Comparison of ENCODE assay signal across 25 cellular contexts in genomic region chr7:91512958-91513357, GRCh38.
A peak's percentile ranks its signal among the peaks of the same experiment; 100 is the strongest.
DNase-seq lines count a peak whose midpoint lies in the region; ATAC-seq lines count a peak whose summit lies in the region.
"Had no signal": no experiment of that assay in that cellular context is flagged by ENCODE, and none has a peak within 500 bp of the region (broad histone marks: within the 10 kb centered on the region; RNA-seq: fewer than 3 reads in every experiment).

No MANE protein-coding gene starts in this region.

- no peak for ATAC-seq in HG02884 (IDR thresholded peaks at IDR 0.05; ENCODE audit: unreplicated experiment)
- ATAC-seq in HG03342 (IDR thresholded peaks at IDR 0.05; ENCODE audit: unreplicated experiment) = no peak
- ATAC-seq: activated CD8-positive, alpha-beta T cell treated with anti-CD3 and anti-CD28 coated beads for 36 hours; esophagus mucosa; GM23338 had no signal

- DNase-seq in DMS53 (lab: John Stamatoyannopoulos, UW) (peak; percentile 82), LoVo (ENCODE audit: low spot score) (peak; percentile 26), SW480 (ENCODE audit: low spot score) (peak; percentile 43), glomerular visceral epithelial cell (ENCODE audit: extremely low spot score) (peak; percentile 18), SKM-1 treated with dmso at 0.1 percent for 144 hours (lab: John Stamatoyannopoulos, UW; ENCODE audit: unreplicated experiment) (no peak)
- no peak for DNase-seq in activated naive CD4-positive, alpha-beta T cell treated with Interleukin-2 at 50 U/mL for 16 hours
- DNase-seq: activated CD4-positive, CD25-positive, alpha-beta regulatory T cell; activated CD8-positive, alpha-beta T cell treated with anti-CD3 and anti-CD28 coated beads for 36 hours; anterior cingulate cortex; CD4-positive, CD25-positive, alpha-beta regulatory T cell; cerebellar nuclear complex; effector CD4-positive, alpha-beta T cell; glutamatergic neuron; NCI-H1092 treated with DMSO at 0.1 percent for 48 hours; NCI-H2081; NCI-H446; NK-92 treated with Interleukin-12 subunit alpha and Interleukin-12 subunit beta, amount 100 ng/mL, for 24 hours; Right ventricle myocardium superior; small intestine; T-helper 2 cell; tibial artery had no signal

Comparison
In these comparisons a context has a peak if more than half of its experiments do, and no peak if none do; other contexts are left out.
1. DNase-seq: peak in DMS53 (single experiment), LoVo (single experiment), SW480 (single experiment) and glomerular visceral epithelial cell (single experiment); none in SKM-1 treated with dmso at 0.1 percent for 144 hours (single experiment) and activated naive CD4-positive, alpha-beta T cell treated with Interleukin-2 at 50 U/mL for 16 hours (single experiment).